Comparison of ENCODE assay signal across 11 cellular contexts in the genomic region with DNA sequence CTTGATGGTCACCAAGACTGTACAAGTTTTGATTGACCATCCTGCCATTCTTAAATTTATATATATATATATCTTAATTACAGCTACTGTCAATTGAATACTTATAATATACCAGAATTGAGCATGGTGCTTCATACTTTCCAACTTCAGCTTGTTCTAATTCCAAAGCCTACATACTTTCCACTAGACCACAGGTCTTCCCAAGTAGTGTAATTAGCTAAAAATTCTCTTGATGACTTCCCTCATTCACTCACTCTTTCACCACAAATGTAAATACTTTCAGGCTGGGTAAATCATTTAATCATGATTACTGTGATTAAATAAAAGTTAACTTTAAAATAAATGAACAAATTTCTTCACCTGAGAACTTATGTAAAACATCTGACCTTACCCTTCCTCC. TPM values are rescaled to one million over a fixed set of nuclear protein-coding genes. Genes with fewer than 3 reads are reported as not detected.
DNase-seq lines count a peak whose midpoint lies in the region; ATAC-seq and TF ChIP-seq lines count a peak whose summit lies in the region.
"Had no signal": no experiment of that assay in that cellular context is flagged by ENCODE, and none has a peak within 500 bp of the region (broad histone marks: within the 10 kb centered on the region; RNA-seq: fewer than 3 reads in every experiment).

No MANE protein-coding gene starts in this region.

- no peaks in the 10 kb centered on the region for H3K9me3 Mint-ChIP-seq in natural killer cell treated with Interleukin-12 subunit alpha and Interleukin-12 subunit beta and Interleukin-15 and Interleukin-18, amount 100 ng/mL, for 72 hours
- no peaks in the 10 kb centered on the region for H3K9me3 Mint-ChIP-seq in natural killer cell

- H3K4me2 ChIP-seq in SU-DHL-6 (ENCODE audit: low read depth, low read length, poor library complexity, severe bottlenecking) (peak overlapping the region; percentile 96), hepatocyte (peak overlapping the region; percentile 80)

- H2AFZ ChIP-seq in SU-DHL-6 (ENCODE audit: low read depth, low read length, severe bottlenecking) (no peak overlapping the region), hepatocyte (no peak overlapping the region)

- H3K36me3 ChIP-seq in SU-DHL-6 (ENCODE audit: low read length) (peaks cover 21% of the 10 kb centered on the region; the same call in 1 of the 2 replicates), hepatocyte (replicated peaks; ENCODE audit: insufficient read depth, low read depth) (no peaks in the 10 kb centered on the region)

- intact Hi-C loops in natural killer cell (cut with micrococcal nuclease), result loop anchor here (10.0 kb wide), 1 partner anchor 1293 kb away; the partner anchor contains the start of gene GOPC
- intact Hi-C loops in dorsolateral prefrontal cortex (cut with DNase I), result loop anchor here (10.0 kb wide), 2 partner anchors 207 to 1293 kb away; partner anchors contain the start of gene GOPC (in 1 of the 2)

- peaks cover 86% of the 10 kb centered on the region for H3K79me2 ChIP-seq in SU-DHL-6 (ENCODE audit: insufficient read depth, low read length)
- peaks cover 71% of the 10 kb centered on the region for H3K79me2 ChIP-seq in hepatocyte

- no peaks in the 10 kb centered on the region for H3K9me3 ChIP-seq in SU-DHL-6 (ENCODE audit: insufficient read depth, low read length)
- no peaks in the 10 kb centered on the region for H3K9me3 ChIP-seq in hepatocyte (ENCODE audit: low read depth)
- H3K9me3 ChIP-seq: SJCRH30 had no signal

- no peak for ATAC-seq in natural killer cell treated with Interleukin-12 subunit alpha and Interleukin-12 subunit beta and Interleukin-15 and Interleukin-18, amount 100 ng/mL, for 72 hours
- ATAC-seq in natural killer cell (no peak), GM18498 (IDR thresholded peaks at IDR 0.05; ENCODE audit: unreplicated experiment) (no peak)

- H3K27me3 ChIP-seq in SU-DHL-6 (ENCODE audit: low read length) (no peaks in the 10 kb centered on the region), hepatocyte (no peaks in the 10 kb centered on the region), dorsolateral prefrontal cortex (no peaks in the 10 kb centered on the region)
- H3K27me3 ChIP-seq: SJCRH30 had no signal

- no peaks in the 10 kb centered on the region for H3K9me2 ChIP-seq in SU-DHL-6 (replicated peaks; ENCODE audit: insufficient read depth, low read length)
- no peaks in the 10 kb centered on the region for H3K9me2 ChIP-seq in hepatocyte (replicated peaks; ENCODE audit: insufficient read depth)

- H3K36me3 Mint-ChIP-seq in natural killer cell treated with Interleukin-12 subunit alpha and Interleukin-12 subunit beta and Interleukin-15 and Interleukin-18, amount 100 ng/mL, for 72 hours, result peaks cover 19% of the 10 kb centered on the region
- H3K36me3 Mint-ChIP-seq in natural killer cell, result no peaks in the 10 kb centered on the region

- no peaks in the 10 kb centered on the region for H3K27me3 Mint-ChIP-seq in natural killer cell treated with Interleukin-12 subunit alpha and Interleukin-12 subunit beta and Interleukin-15 and Interleukin-18, amount 100 ng/mL, for 72 hours
- H3K27me3 Mint-ChIP-seq in natural killer cell (ENCODE audit: low read depth in 2 of 2), result no peaks in the 10 kb centered on the region

- H3F3A ChIP-seq in SU-DHL-6 (ENCODE audit: insufficient read depth), result peaks cover 27% of the 10 kb centered on the region; the same call in 1 of the 2 replicates

- peaks cover 42 to 55% of the 10 kb centered on the region in 2 donors for H3K4me1 Mint-ChIP-seq in natural killer cell treated with Interleukin-12 subunit alpha and Interleukin-12 subunit beta and Interleukin-15 and Interleukin-18, amount 100 ng/mL, for 72 hours (ENCODE audit: low read depth in 2 of 2)
- peaks cover 50 to 64% of the 10 kb centered on the region in 2 donors for H3K4me1 Mint-ChIP-seq in natural killer cell

- H3K4me3 Mint-ChIP-seq in natural killer cell treated with Interleukin-12 subunit alpha and Interleukin-12 subunit beta and Interleukin-15 and Interleukin-18, amount 100 ng/mL, for 72 hours, result peak overlapping the region; percentile 35
- H3K4me3 Mint-ChIP-seq in natural killer cell, result no peak overlapping the region

- no peak overlapping the region for H3K4me3 ChIP-seq in SU-DHL-6 (ENCODE audit: insufficient read depth, low read length, poor library complexity, severe bottlenecking)
- no peak overlapping the region for H3K4me3 ChIP-seq in hepatocyte
- H3K4me3 ChIP-seq in dorsolateral prefrontal cortex, result peak overlapping the region in 1 of 59 donors; percentile 92
- H3K4me3 ChIP-seq: SJCRH30 had no signal

- H4K20me1 ChIP-seq in SU-DHL-6 (ENCODE audit: low read depth, low read length) (peaks cover 3% of the 10 kb centered on the region; the same call in 1 of the 2 replicates), hepatocyte (ENCODE audit: insufficient read depth, poor library complexity, severe bottlenecking) (peaks cover 18% of the 10 kb centered on the region)

- DNase-seq in natural killer cell treated with Interleukin-12 subunit alpha and Interleukin-12 subunit beta and Interleukin-15 and Interleukin-18, amount 100 ng/mL, for 72 hours (ENCODE audit: low spot score), result no peak
- DNase-seq in natural killer cell, result no peak
- no peak for DNase-seq in hepatocyte (ENCODE audit: low spot score)
- no peak for DNase-seq in dorsolateral prefrontal cortex
- no peak for DNase-seq in central memory CD4-positive, alpha-beta T cell
- no peak for DNase-seq in CD1c-positive myeloid dendritic cell (ENCODE audit: extremely low spot score)
- DNase-seq: dermis blood vessel endothelial cell, posterior cingulate gyrus, SJCRH30 had no signal

- TF ChIP-seq CTCF in natural killer cell (IDR thresholded peaks at IDR 0.05) (no peak), SU-DHL-6 (IDR thresholded peaks at IDR 0.05; ENCODE audit: insufficient read depth, low read length, poor library complexity, severe bottlenecking) (no peak), hepatocyte (IDR thresholded peaks at IDR 0.05; ENCODE audit: poor library complexity) (no peak), dorsolateral prefrontal cortex (IDR thresholded peaks at IDR 0.05 in 54 of 56, conservative IDR thresholded peaks at IDR 0.05 in 2 of 56; ENCODE audit: low read depth in 1 of 56, partially characterized antibody in 56 of 56) (no peak)

- H3K9ac ChIP-seq in SU-DHL-6 (ENCODE audit: low read length), result peak overlapping the region; percentile 15; the same call in 1 of the 2 replicates

- H3K27ac ChIP-seq in SU-DHL-6 (ENCODE audit: low read depth, low read length) (no peak overlapping the region), hepatocyte (no peak overlapping the region), dorsolateral prefrontal cortex (no peak overlapping the region)
- H3K27ac ChIP-seq: SJCRH30 had no signal

- H3K4me1 ChIP-seq in hepatocyte (ENCODE audit: insufficient read depth), result peaks cover 28% of the 10 kb centered on the region

- peak overlapping the region; percentile 44 to 66 for H3K27ac Mint-ChIP-seq in natural killer cell treated with Interleukin-12 subunit alpha and Interleukin-12 subunit beta and Interleukin-15 and Interleukin-18, amount 100 ng/mL, for 72 hours
- H3K27ac Mint-ChIP-seq in natural killer cell, result peak overlapping the region in 1 of 2 donors; percentile 57

RNA-seq across cellular contexts. Expression of gene ASF1A, which starts 3.4 kb away (rescaled TPM):
- total RNA-seq in natural killer cell treated with Interleukin-12 subunit alpha and Interleukin-12 subunit beta and Interleukin-15 and Interleukin-18, amount 100 ng/mL, for 72 hours, result 10 to 100 TPM; 15.9 to 36.4 TPM
- total RNA-seq in natural killer cell (10 to 100 TPM in 2 of 3 donors, 1 to 10 TPM in 1; 9.2 to 14.5 (median 10.8) TPM), hepatocyte (29.1 and 32.7 TPM in 2 replicates), dorsolateral prefrontal cortex (10 to 100 TPM; 14.8 to 32.4 (median 23.9) TPM)
- polyA plus RNA-seq in hepatocyte, result 22.3 and 23.0 TPM in 2 replicates

RNA-seq across cellular contexts. Expression of gene MCM9, which starts 37.6 kb away (rescaled TPM):
- 10 to 100 TPM; 24.2 to 28.1 TPM for total RNA-seq in natural killer cell treated with Interleukin-12 subunit alpha and Interleukin-12 subunit beta and Interleukin-15 and Interleukin-18, amount 100 ng/mL, for 72 hours
- total RNA-seq in natural killer cell, result 10 to 100 TPM; 45.2 to 53.4 (median 52.5) TPM
- total RNA-seq in hepatocyte, result 9.9 and 13.5 TPM in 2 replicates
- polyA plus RNA-seq in hepatocyte, result 9.6 and 11.1 TPM in 2 replicates
- 10 to 100 TPM in 109 of 120 experiments, 1 to 10 TPM in 11; 6.7 to 22.3 (median 13.8) TPM for total RNA-seq in dorsolateral prefrontal cortex
